18 cellular contexts compared by ENCODE assay signal in the genomic region with DNA sequence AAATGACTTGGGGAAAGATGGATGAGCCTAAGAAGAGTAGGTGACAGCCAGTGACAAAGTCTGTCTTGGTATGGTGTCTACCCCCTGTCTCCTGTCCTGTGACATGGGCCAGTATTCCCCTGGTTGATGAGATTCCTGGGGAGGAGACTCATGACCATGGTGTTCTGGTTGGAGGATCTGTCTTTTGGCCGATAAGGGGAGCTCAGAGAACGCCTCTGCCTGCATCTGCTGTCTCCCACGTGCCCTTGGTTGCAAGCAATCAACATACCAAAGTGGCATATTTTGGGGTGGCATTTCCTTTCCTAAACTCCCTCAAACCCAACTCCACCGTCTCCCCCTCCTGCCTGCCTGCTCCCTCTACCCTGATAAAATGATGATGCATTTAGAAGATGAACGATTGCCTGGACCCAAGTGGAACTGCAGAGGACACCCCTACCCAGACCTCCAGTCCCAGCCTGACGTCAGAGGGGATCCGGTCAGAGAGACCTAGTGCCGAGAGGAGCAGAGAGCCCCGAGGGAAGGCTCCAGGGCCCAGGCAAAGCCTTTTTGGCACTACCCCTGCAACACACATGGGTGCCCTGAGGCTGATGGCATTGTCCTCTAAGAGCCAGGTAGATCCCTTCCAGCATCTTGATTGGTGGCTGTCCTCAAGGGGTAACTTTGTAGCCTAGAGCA.
"Had no signal": no experiment of that assay in that cellular context is flagged by ENCODE, and none has a peak within 500 bp of the region (broad histone marks: within the 10 kb centered on the region; RNA-seq: fewer than 3 reads in every experiment).

No MANE protein-coding gene starts in this region.

- H3K4me3 ChIP-seq: ascending aorta, coronary artery, lung, ovary, psoas muscle, stomach, vagina had no signal

- H3K9me3 ChIP-seq: ascending aorta, ovary, psoas muscle, stomach, vagina had no signal

- FAIRE-seq: keratinocyte, small intestine had no signal

- H3K36me3 ChIP-seq: ascending aorta, ovary, stomach, vagina had no signal

- H3K27ac ChIP-seq: ascending aorta, coronary artery, ovary, psoas muscle, stomach, vagina had no signal

- ATAC-seq: activated CD8-positive, alpha-beta T cell treated with anti-CD3 and anti-CD28 coated beads, Interleukin-2, amount 10 ng/mL, durations not matched to agents 7 days and 5 days; psoas muscle; right cardiac atrium had no signal

- H3K27me3 ChIP-seq: ascending aorta, ovary, stomach, vagina had no signal

- H3K4me1 ChIP-seq: ascending aorta, psoas muscle, vagina had no signal

- DNase-seq: activated B cell treated with CpG ODN at 0.5 μM for 24 hours; activated CD4-positive, alpha-beta T cell treated with anti-CD3 and anti-CD28 coated beads for 48 hours; activated CD8-positive, alpha-beta T cell treated with anti-CD3 and anti-CD28 coated beads, Interleukin-2, amount 10 ng/mL, durations not matched to agents 7 days and 5 days; activated T-cell treated with anti-CD3 and anti-CD28 coated beads, Interleukin-2, amount 50 U/mL, for 24 hours; foreskin melanocyte; midbrain; ovary; psoas muscle; right cardiac atrium; small intestine; stimulated activated CD4-positive, alpha-beta T cell treated with anti-CD3 and anti-CD28 coated beads, Interleukin-4, amount 100 ng/mL, for 1 hour; stomach; T-helper 9 cell had no signal
